ENCODE assay signal across 8 cellular contexts in the genomic region with DNA sequence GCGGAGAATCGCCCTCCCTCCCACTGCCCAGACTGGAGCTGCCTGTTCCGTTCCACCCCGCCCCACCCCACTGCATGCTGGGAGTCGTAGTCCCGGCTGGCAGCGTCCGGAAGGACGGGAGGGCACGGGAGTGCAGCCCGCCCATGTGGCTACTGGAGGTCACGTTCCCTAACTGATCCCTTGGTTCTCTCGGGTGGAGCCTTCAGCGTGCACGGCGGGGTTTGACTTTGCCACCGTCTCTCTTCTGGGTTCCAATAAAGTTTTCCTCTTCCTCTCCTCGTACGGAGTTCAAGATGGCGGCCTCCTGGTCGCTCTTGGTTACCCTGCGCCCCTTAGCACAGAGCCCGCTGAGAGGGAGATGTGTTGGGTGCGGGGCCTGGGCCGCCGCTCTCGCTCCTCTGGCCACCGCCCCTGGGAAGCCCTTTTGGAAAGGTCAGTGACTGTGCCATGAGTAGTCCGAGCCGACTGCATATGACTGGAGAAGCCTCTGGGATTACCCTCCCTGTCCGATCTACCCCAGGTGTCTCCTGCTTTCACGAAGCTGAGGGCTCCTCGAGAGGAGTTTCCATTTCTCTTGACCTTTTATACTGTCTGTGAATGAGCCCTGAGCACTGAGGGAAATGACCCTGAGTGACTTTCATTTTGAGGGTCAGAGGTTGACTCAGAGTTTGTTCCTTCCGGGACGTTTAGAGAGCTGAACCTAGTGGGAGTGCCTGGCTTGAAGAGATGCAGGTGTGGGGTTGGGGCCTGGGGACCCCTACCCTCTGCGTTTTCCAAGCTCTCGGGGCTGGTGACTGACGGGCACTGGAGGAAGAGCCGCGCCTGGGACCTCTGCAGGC. TPM values are rescaled to one million over a fixed set of nuclear protein-coding genes. Genes with fewer than 3 reads are reported as not detected.
DNase-seq lines count a peak whose midpoint lies in the region; ATAC-seq and TF ChIP-seq lines count a peak whose summit lies in the region.

A gene (plus strand): TSS at position 268 of the 839 bp plus-strand sequence. CDS start 26 bp downstream, at position 294.

- CTCF ChIA-PET in AG04450 (lab: Charles Lee), result interaction anchor here (0.5 kb wide), 1 partner anchor 41 kb away, joined by 7 read pairs; no protein-coding TSS in a partner anchor

- H3K9me3 ChIP-seq in AG04450 (ENCODE audit: control insufficient read depth, insufficient read depth, low read length), result no peaks in the 10 kb centered on the region; the same call in 1 of the 2 replicates

- POLR2A ChIA-PET in AG04450 (lab: Yijun Ruan, JAX), result interaction anchor here (0.5 to 1.1 kb wide), 4 partner anchors 13 to 232 kb away, joined by 3 to 9 read pairs (median 3); a partner anchor contains a TSS

- no peak for TF ChIP-seq CTCF in AG04450 (IDR thresholded peaks at IDR 0.05; ENCODE audit: low read depth, low read length)

- ATAC-seq in GM18868 (IDR thresholded peaks at IDR 0.05; ENCODE audit: unreplicated experiment), result peak; percentile 90
- peak; percentile 70 for ATAC-seq in HG03103 (IDR thresholded peaks at IDR 0.05; ENCODE audit: low read depth, unreplicated experiment)

- H3K27ac ChIP-seq in AG04450 (ENCODE audit: low read depth, low read length), result peak within 1 kb of the TSS; percentile 84

- H3K27me3 ChIP-seq in AG04450 (ENCODE audit: control insufficient read depth, insufficient read depth, low read length), result no peaks in the 10 kb centered on the region

- peak; percentile 55 for DNase-seq in AG04450 (ENCODE audit: low read depth, low spot score)
- DNase-seq in NCI-H226, result peak; percentile 93
- peak; percentile 69 to 76 (median 74) for DNase-seq in activated CD4-positive, CD25-positive, alpha-beta regulatory T cell (lab: John Stamatoyannopoulos, UW)
- peak; percentile 85 for DNase-seq in central memory CD4-positive, alpha-beta T cell
- DNase-seq in iris pigment epithelial cell (ENCODE audit: low read depth), result peak; percentile 87
- DNase-seq in stimulated activated CD4-positive, alpha-beta T cell treated with anti-CD3 and anti-CD28 coated beads, Interleukin-12 subunit alpha, Interleukin-12 subunit beta, amount 100 ng/mL, for 24 hours (ENCODE audit: low read depth in 2 of 2), result peak; percentile 80 to 91

- peak within 1 kb of the TSS; percentile 98 for H3K4me3 ChIP-seq in AG04450 (ENCODE audit: low read depth, low read length)

RNA-seq across cellular contexts. Expression of the gene that starts here (rescaled TPM):
- 1.9 and 2.3 TPM in 2 replicates for polyA plus RNA-seq in AG04450 (2011; rRNA removed)
- polyA minus RNA-seq in AG04450 (2011; rRNA and poly(A)+ RNA removed), result 4.3 and 5.1 TPM in 2 replicates

Comparison
In these comparisons a context has a peak if more than half of its experiments do, and no peak if none do; other contexts are left out.
1. Peak in every context shown above with its lines: DNase-seq, ATAC-seq, H3K4me3 ChIP-seq and H3K27ac ChIP-seq.